9 cellular contexts compared by ENCODE assay signal in genomic region chr1:65230741-65231439, GRCh38.
DNase-seq lines count a peak whose midpoint lies in the region; ATAC-seq, FAIRE-seq and TF ChIP-seq lines count a peak whose summit lies in the region.
"Had no signal": no experiment of that assay in that cellular context is flagged by ENCODE, and none has a peak within 500 bp of the region (broad histone marks: within the 10 kb centered on the region; RNA-seq: fewer than 3 reads in every experiment).

No MANE protein-coding gene starts in this region.

- DNase-seq in GM12891 (ENCODE audit: insufficient read length, low spot score) (no peak), cortex of kidney (lab: John Stamatoyannopoulos, UW) (no peak), globus pallidus (ENCODE audit: low spot score) (no peak), GM10248 (ENCODE audit: extremely low spot score) (no peak), NCI-H2196 treated with DMSO at 0.1 percent for 48 hours (lab: John Stamatoyannopoulos, UW; ENCODE audit: unreplicated experiment) (no peak)
- no peak for DNase-seq in activated T-helper 1 cell treated with anti-CD3 and anti-CD28 coated beads, Interleukin-12 subunit alpha, Interleukin-12 subunit beta, Interleukin-2, Interleukin-4 antibody, amounts not matched to agents 30 ng/mL and 10 ng/mL and 1 ng/mL, durations not matched to agents 14 hours and 24 hours and 36 hours (ENCODE audit: low spot score)

- no peak overlapping the region for H3K4me3 Mint-ChIP-seq in activated T-helper 1 cell treated with anti-CD3 and anti-CD28 coated beads, Interleukin-12 subunit alpha, Interleukin-12 subunit beta, Interleukin-2, Interleukin-4 antibody, amounts not matched to agents 30 ng/mL and 10 ng/mL and 1 ng/mL, durations not matched to agents 14 hours and 24 hours and 36 hours
- H3K4me3 Mint-ChIP-seq: activated naive CD4-positive, alpha-beta T cell treated with anti-CD3 and anti-CD28 coated beads, Interleukin-2, amount 50 U/mL, for 24 hours had no signal

- H3K4me1 Mint-ChIP-seq in activated T-helper 1 cell treated with anti-CD3 and anti-CD28 coated beads, Interleukin-12 subunit alpha, Interleukin-12 subunit beta, Interleukin-2, Interleukin-4 antibody, amounts not matched to agents 30 ng/mL and 10 ng/mL and 1 ng/mL, durations not matched to agents 14 hours and 24 hours and 36 hours (ENCODE audit: low read depth) = peaks cover 32% of the 10 kb centered on the region

- peak overlapping the region; percentile 81 for H3K27ac Mint-ChIP-seq in activated T-helper 1 cell treated with anti-CD3 and anti-CD28 coated beads, Interleukin-12 subunit alpha, Interleukin-12 subunit beta, Interleukin-2, Interleukin-4 antibody, amounts not matched to agents 30 ng/mL and 10 ng/mL and 1 ng/mL, durations not matched to agents 14 hours and 24 hours and 36 hours
- H3K27ac Mint-ChIP-seq: activated naive CD4-positive, alpha-beta T cell treated with anti-CD3 and anti-CD28 coated beads, Interleukin-2, amount 50 U/mL, for 24 hours had no signal

- TF ChIP-seq CTCF in GM10248 (IDR thresholded peaks at IDR 0.05; ENCODE audit: control extremely low read depth, extremely low read depth, low read depth, missing control alignments) = no peak

- peaks cover under 1% of the 10 kb centered on the region for H3K9me3 Mint-ChIP-seq in activated T-helper 1 cell treated with anti-CD3 and anti-CD28 coated beads, Interleukin-12 subunit alpha, Interleukin-12 subunit beta, Interleukin-2, Interleukin-4 antibody, amounts not matched to agents 30 ng/mL and 10 ng/mL and 1 ng/mL, durations not matched to agents 14 hours and 24 hours and 36 hours
- H3K9me3 Mint-ChIP-seq: activated naive CD4-positive, alpha-beta T cell treated with anti-CD3 and anti-CD28 coated beads, Interleukin-2, amount 50 U/mL, for 24 hours had no signal

- ATAC-seq in GM21360 (IDR thresholded peaks at IDR 0.05; ENCODE audit: unreplicated experiment) (peak; percentile 65), HG03342 (IDR thresholded peaks at IDR 0.05; ENCODE audit: unreplicated experiment) (peak; percentile 73)

- peaks cover 19% of the 10 kb centered on the region for H3K36me3 Mint-ChIP-seq in activated T-helper 1 cell treated with anti-CD3 and anti-CD28 coated beads, Interleukin-12 subunit alpha, Interleukin-12 subunit beta, Interleukin-2, Interleukin-4 antibody, amounts not matched to agents 30 ng/mL and 10 ng/mL and 1 ng/mL, durations not matched to agents 14 hours and 24 hours and 36 hours (ENCODE audit: low read depth)
- H3K36me3 Mint-ChIP-seq: activated naive CD4-positive, alpha-beta T cell treated with anti-CD3 and anti-CD28 coated beads, Interleukin-2, amount 50 U/mL, for 24 hours had no signal

- H3K27me3 Mint-ChIP-seq in activated T-helper 1 cell treated with anti-CD3 and anti-CD28 coated beads, Interleukin-12 subunit alpha, Interleukin-12 subunit beta, Interleukin-2, Interleukin-4 antibody, amounts not matched to agents 30 ng/mL and 10 ng/mL and 1 ng/mL, durations not matched to agents 14 hours and 24 hours and 36 hours (ENCODE audit: insufficient read depth) = no peaks in the 10 kb centered on the region

- no peak for TF ChIP-seq POLR2A in GM12891 (IDR thresholded peaks at IDR 0.05; ENCODE audit: low read depth, low read length)

- intact Hi-C loops in activated T-helper 1 cell treated with anti-CD3 and anti-CD28 coated beads, Interleukin-12 subunit alpha, Interleukin-12 subunit beta, Interleukin-2, Interleukin-4 antibody, amounts not matched to agents 30 ng/mL and 10 ng/mL and 1 ng/mL, durations not matched to agents 14 hours and 24 hours and 36 hours (cut with micrococcal nuclease) = loop anchor here (1.0 to 10.0 kb wide), 11 partner anchors 17 to 1214 kb away; partner anchors contain the start of genes LEPR and LEPROT

- POLR2A ChIA-PET in GM10248 (lab: Yijun Ruan, JAX) = no interaction called here

- peak; percentile 23 for FAIRE-seq in GM12891 (lab: Jason Lieb, UNC)

- CTCF ChIA-PET in GM10248 (lab: Yijun Ruan, JAX) = interaction anchor here (0.6 to 2.2 kb wide), 11 partner anchors 10 to 457 kb away, joined by 3 to 10 read pairs (median 5); no protein-coding TSS in a partner anchor

TF ChIP-seq in GM12891, 5 proteins besides CTCF, POLR2A, EP300 and RAD21:
- TF ChIP-seq SPI1 (IDR thresholded peaks at IDR 0.05; ENCODE audit: low read depth, low read length) (peak; percentile 1; the same call in 1 of the 2 replicates), TAF1 (IDR thresholded peaks at IDR 0.05; ENCODE audit: low read depth, low read length) (no peak), PAX5 (IDR thresholded peaks at IDR 0.05; ENCODE audit: insufficient read depth, low read length, severe bottlenecking) (no peak)
